Comparison of ENCODE assay signal across 22 cellular contexts in genomic region chr2:147939313-147939712, GRCh38.
DNase-seq lines count a peak whose midpoint lies in the region; ATAC-seq and TF ChIP-seq lines count a peak whose summit lies in the region.
"Had no signal": no experiment of that assay in that cellular context is flagged by ENCODE, and none has a peak within 500 bp of the region (broad histone marks: within the 10 kb centered on the region; RNA-seq: fewer than 3 reads in every experiment).

No MANE protein-coding gene starts in this region.

- POLR2A ChIA-PET in CD8-positive, alpha-beta T cell (lab: Charles Lee): no interaction called here
- POLR2A ChIA-PET in naive thymus-derived CD4-positive, alpha-beta T cell (lab: Charles Lee): no interaction called here

- no peak for ATAC-seq in CD8-positive, alpha-beta T cell
- ATAC-seq in left colon: peak; percentile 37
- ATAC-seq in naive thymus-derived CD4-positive, alpha-beta T cell: no peak
- no peak for ATAC-seq in GM18502 (IDR thresholded peaks at IDR 0.05; ENCODE audit: poor library complexity, unreplicated experiment)
- no peak for ATAC-seq in lower lobe of right lung
- ATAC-seq: A549, Right ventricle myocardium inferior had no signal

- intact Hi-C loops in CD8-positive, alpha-beta T cell (cut with DNase I, micrococcal nuclease): loop anchor here in 1 of 2 experiments (5.0 kb wide), 1 partner anchor 1623 kb away; no protein-coding TSS in a partner anchor
- intact Hi-C loops in left colon (cut with DNase I, micrococcal nuclease) (loop anchor here in 1 of 2 donors (5.0 kb wide), 2 partner anchors 568 to 1048 kb away; no protein-coding TSS in a partner anchor), lower lobe of right lung (cut with DNase I) (no loop called here), ascending aorta (cut with DNase I) (loop anchor here (2.0 kb wide), 1 partner anchor 1051 kb away; no protein-coding TSS in a partner anchor)
- intact Hi-C loops in naive thymus-derived CD4-positive, alpha-beta T cell (cut with micrococcal nuclease): loop anchor here (5.0 to 10.0 kb wide), 3 partner anchors 583 to 1625 kb away; partner anchors contain the start of gene KIF5C (in 2 of the 2)

- H3K4me3 ChIP-seq in CD8-positive, alpha-beta T cell (ENCODE audit: low read depth, low read length): no peak overlapping the region
- no peak overlapping the region for H3K4me3 ChIP-seq in adipocyte (ENCODE audit: low read length)
- no peak overlapping the region for H3K4me3 ChIP-seq in naive thymus-derived CD4-positive, alpha-beta T cell (ENCODE audit: low read length)
- H3K4me3 ChIP-seq in lower lobe of right lung: no peak overlapping the region
- no peak overlapping the region for H3K4me3 ChIP-seq in ascending aorta
- H3K4me3 ChIP-seq: A549, PC-9 had no signal

- H3K36me3 Mint-ChIP-seq in CD8-positive, alpha-beta T cell: peaks cover 62% of the 10 kb centered on the region
- peaks cover 0 to 27% (median 5%) of the 10 kb centered on the region in 5 donors for H3K36me3 Mint-ChIP-seq in naive thymus-derived CD4-positive, alpha-beta T cell

- H3K9ac ChIP-seq in adipocyte (ENCODE audit: low read length): peak overlapping the region; percentile 40

- H3K4me3 Mint-ChIP-seq in CD8-positive, alpha-beta T cell: no peak overlapping the region
- H3K4me3 Mint-ChIP-seq in naive thymus-derived CD4-positive, alpha-beta T cell: no peak overlapping the region

- CTCF ChIA-PET in CD8-positive, alpha-beta T cell (lab: Charles Lee): interaction anchor here (1.0 kb wide), 1 partner anchor 1051 kb away, joined by 3 read pairs; no protein-coding TSS in a partner anchor
- CTCF ChIA-PET in naive thymus-derived CD4-positive, alpha-beta T cell (lab: Charles Lee): no interaction called here

- peak overlapping the region; percentile 41 for H3K27ac Mint-ChIP-seq in CD8-positive, alpha-beta T cell
- H3K27ac Mint-ChIP-seq in naive thymus-derived CD4-positive, alpha-beta T cell: peak overlapping the region in 3 of 9 donors; percentile 26 to 35 (median 27)

- H3K27me3 Mint-ChIP-seq in CD8-positive, alpha-beta T cell (ENCODE audit: low read depth): no peaks in the 10 kb centered on the region
- no peaks in the 10 kb centered on the region for H3K27me3 Mint-ChIP-seq in naive thymus-derived CD4-positive, alpha-beta T cell

- no peaks in the 10 kb centered on the region for H3K9me3 Mint-ChIP-seq in CD8-positive, alpha-beta T cell
- no peaks in the 10 kb centered on the region for H3K9me3 Mint-ChIP-seq in naive thymus-derived CD4-positive, alpha-beta T cell

- no peak overlapping the region for H3K27ac ChIP-seq in CD8-positive, alpha-beta T cell (ENCODE audit: low read depth, low read length)
- peak overlapping the region; percentile 2 for H3K27ac ChIP-seq in naive thymus-derived CD4-positive, alpha-beta T cell (ENCODE audit: low read depth, low read length)
- H3K27ac ChIP-seq in lower lobe of right lung: no peak overlapping the region
- H3K27ac ChIP-seq in ascending aorta: no peak overlapping the region
- H3K27ac ChIP-seq: A549, C4-2B, HL-60, PC-9 had no signal

- no peaks in the 10 kb centered on the region for H3K4me1 ChIP-seq in CD8-positive, alpha-beta T cell (ENCODE audit: insufficient read depth, low read length)
- H3K4me1 ChIP-seq in adipocyte (ENCODE audit: control insufficient read depth, insufficient read depth, low read length): peaks cover 11% of the 10 kb centered on the region
- no peaks in the 10 kb centered on the region for H3K4me1 ChIP-seq in naive thymus-derived CD4-positive, alpha-beta T cell (ENCODE audit: control insufficient read depth in 2 of 2, insufficient read depth in 2 of 2, low read length in 2 of 2)
- H3K4me1 ChIP-seq in lower lobe of right lung: peaks cover 5% of the 10 kb centered on the region
- no peaks in the 10 kb centered on the region for H3K4me1 ChIP-seq in ascending aorta

- peaks cover 18% of the 10 kb centered on the region for H3K36me3 ChIP-seq in CD8-positive, alpha-beta T cell (ENCODE audit: insufficient read depth, low read length)
- peaks cover 40% of the 10 kb centered on the region for H3K36me3 ChIP-seq in adipocyte (ENCODE audit: control insufficient read depth, insufficient read depth, low read length, severe bottlenecking)
- H3K36me3 ChIP-seq in naive thymus-derived CD4-positive, alpha-beta T cell (ENCODE audit: control insufficient read depth in 2 of 3, insufficient read depth in 3 of 3, low read length in 3 of 3): peaks cover 0 to 22% (median 15%) of the 10 kb centered on the region in 3 experiments
- H3K36me3 ChIP-seq in lower lobe of right lung: peaks cover 28% of the 10 kb centered on the region
- H3K36me3 ChIP-seq in ascending aorta: peaks cover 18 to 33% of the 10 kb centered on the region in 2 donors

- no peaks in the 10 kb centered on the region for H3K9me3 ChIP-seq in CD8-positive, alpha-beta T cell (ENCODE audit: low read length)
- H3K9me3 ChIP-seq in adipocyte (ENCODE audit: control insufficient read depth, low read length): no peaks in the 10 kb centered on the region
- H3K9me3 ChIP-seq in naive thymus-derived CD4-positive, alpha-beta T cell (ENCODE audit: control insufficient read depth in 2 of 3, low read length in 3 of 3): no peaks in the 10 kb centered on the region
- no peaks in the 10 kb centered on the region for H3K9me3 ChIP-seq in lower lobe of right lung
- H3K9me3 ChIP-seq in ascending aorta: no peaks in the 10 kb centered on the region
- H3K9me3 ChIP-seq: A549 had no signal

- no peak for DNase-seq in CD8-positive, alpha-beta T cell
- DNase-seq in adipocyte (ENCODE audit: low read depth): no peak
- DNase-seq in left colon: no peak
- no peak for DNase-seq in naive thymus-derived CD4-positive, alpha-beta T cell
- DNase-seq in lower lobe of right lung: no peak
- no peak for DNase-seq in activated gamma-delta T cell (lab: John Stamatoyannopoulos, UW)
- DNase-seq in ascending aorta (ENCODE audit: low spot score in 2 of 2): no peak
- DNase-seq: AML-193, DMS153, DND-41, NCI-H1092, NCI-H1417 treated with DMSO at 0.1 percent for 48 hours, NCI-H1694 treated with DMSO at 0.1 percent for 48 hours, NCI-H2081, NCI-H2227 treated with DMSO at 0.1 percent for 48 hours, NCI-H526 treated with DMSO at 0.1 percent for 48 hours, PC-9 had no signal

- no peak for TF ChIP-seq CTCF in CD8-positive, alpha-beta T cell (IDR thresholded peaks at IDR 0.05)
- TF ChIP-seq CTCF in lower lobe of right lung (IDR thresholded peaks at IDR 0.05): no peak
- TF ChIP-seq CTCF in ascending aorta (IDR thresholded peaks at IDR 0.05): no peak

- no peaks in the 10 kb centered on the region for H3K4me1 Mint-ChIP-seq in CD8-positive, alpha-beta T cell (ENCODE audit: low read depth)
- peaks cover 0 to 5% (median 0%) of the 10 kb centered on the region in 7 donors for H3K4me1 Mint-ChIP-seq in naive thymus-derived CD4-positive, alpha-beta T cell

- H3K27me3 ChIP-seq in CD8-positive, alpha-beta T cell (ENCODE audit: insufficient read depth, low read length): no peaks in the 10 kb centered on the region
- H3K27me3 ChIP-seq in adipocyte (replicated peaks; ENCODE audit: control insufficient read depth, insufficient read depth, low read length) (no peaks in the 10 kb centered on the region), lower lobe of right lung (ENCODE audit: low read depth) (no peaks in the 10 kb centered on the region), ascending aorta (no peaks in the 10 kb centered on the region)
- H3K27me3 ChIP-seq in naive thymus-derived CD4-positive, alpha-beta T cell (ENCODE audit: control insufficient read depth in 2 of 2, insufficient read depth in 2 of 2, low read length in 2 of 2): no peaks in the 10 kb centered on the region
